ENCODE assay signal across 8 cellular contexts in genomic region chr3:127547761-127548605, GRCh38. TPM values are rescaled to one million over a fixed set of nuclear protein-coding genes. Genes with fewer than 3 reads are reported as not detected.
A peak's percentile ranks its signal among the peaks of the same experiment; 100 is the strongest.
DNase-seq lines count a peak whose midpoint lies in the region; TF ChIP-seq lines count a peak whose summit lies in the region.

No MANE protein-coding gene starts in this region.

- H3K4me3 ChIP-seq in fibroblast of villous mesenchyme (ENCODE audit: low read depth, low read length): peak overlapping the region; percentile 68
- peak overlapping the region; percentile 29 for H3K4me3 ChIP-seq in neural progenitor cell
- peak overlapping the region; percentile 58 to 78 (median 67) for H3K4me3 ChIP-seq in stomach

- H3K9me3 ChIP-seq in neural progenitor cell (ENCODE audit: low read depth) (no peaks in the 10 kb centered on the region), stomach (no peaks in the 10 kb centered on the region)

- peaks cover 12% of the 10 kb centered on the region for H3K27me3 Mint-ChIP-seq in neural progenitor cell (ENCODE audit: insufficient read depth, low read depth)

- H3K4me3 Mint-ChIP-seq in neural progenitor cell: peak overlapping the region; percentile 72

- no peaks in the 10 kb centered on the region for H3K36me3 Mint-ChIP-seq in neural progenitor cell

- peak overlapping the region; percentile 71 for H3K4me2 ChIP-seq in neural progenitor cell

- TF ChIP-seq CTCF in fibroblast of villous mesenchyme (IDR thresholded peaks at IDR 0.05; ENCODE audit: insufficient read depth, low read depth, low read length) (peak; percentile 68), neural progenitor cell (IDR thresholded peaks at IDR 0.05) (peak; percentile 77), stomach (IDR thresholded peaks at IDR 0.05) (peak in 5 of 7 experiments; percentile 58 to 88 (median 75))

- peaks cover 25% of the 10 kb centered on the region for H3K4me1 ChIP-seq in neural progenitor cell
- peaks cover 33 to 43% (median 37%) of the 10 kb centered on the region in 4 donors for H3K4me1 ChIP-seq in stomach

- no peaks in the 10 kb centered on the region for H3K36me3 ChIP-seq in neural progenitor cell
- H3K36me3 ChIP-seq in stomach: no peaks in the 10 kb centered on the region

- no peaks in the 10 kb centered on the region for H3K9me3 Mint-ChIP-seq in neural progenitor cell

- H3K27me3 ChIP-seq in neural progenitor cell (peaks cover 22% of the 10 kb centered on the region), stomach (no peaks in the 10 kb centered on the region)

- no peaks in the 10 kb centered on the region for H4K20me1 ChIP-seq in neural progenitor cell (ENCODE audit: low read depth)

- H3K79me2 ChIP-seq in neural progenitor cell (ENCODE audit: low read depth): no peaks in the 10 kb centered on the region

- no peak overlapping the region for H3K9ac ChIP-seq in neural progenitor cell

- H3K27ac Mint-ChIP-seq in neural progenitor cell: peak overlapping the region; percentile 8

- H3K27ac ChIP-seq in neural progenitor cell (no peak overlapping the region), stomach (peak overlapping the region; percentile 70 to 87 (median 77))

- DNase-seq in SIG-M5 treated with dmso at 0.1 percent for 504 hours (lab: John Stamatoyannopoulos, UW; ENCODE audit: unreplicated experiment) (peak; percentile 53), SIG-M5 (lab: John Stamatoyannopoulos, UW) (no peak), HuH-7 (ENCODE audit: low spot score) (peak; percentile 92), RPMI7951 (ENCODE audit: low read depth) (peak; percentile 53), fibroblast of villous mesenchyme (ENCODE audit: low read depth) (peak; percentile 52), neural progenitor cell (ENCODE audit: low spot score) (peak; percentile 91), stomach (peak; percentile 86)
- DNase-seq in activated effector memory CD4-positive, alpha-beta T cell treated with anti-CD3 and anti-CD28 coated beads, Interleukin-2, amount 50 U/mL, for 16 hours: peak; percentile 91

- intact Hi-C loops in stomach (cut with DNase I; ENCODE audit: low total_unique reads): loop anchor here (10.0 kb wide), 1 partner anchor 863 kb away; no protein-coding TSS in a partner anchor

- peak overlapping the region; percentile 50 for H2AFZ ChIP-seq in neural progenitor cell (replicated peaks)

- H3K4me1 Mint-ChIP-seq in neural progenitor cell: peaks cover 57% of the 10 kb centered on the region

- no peak for TF ChIP-seq POLR2A in stomach (IDR thresholded peaks at IDR 0.05)

- peaks cover 14% of the 10 kb centered on the region for H3F3A ChIP-seq in neural progenitor cell (ENCODE audit: low read depth)

- no peak for TF ChIP-seq EP300 in stomach (IDR thresholded peaks at IDR 0.05)

- 4 to 10% (median 6%) methylated on average over 17 to 42 of the region's 42 CpGs for WGBS in stomach, 5 donors

RNA-seq across cellular contexts. Expression of gene TPRA1, which starts 42.5 kb away (rescaled TPM):
- total RNA-seq in RPMI7951 (2014; rRNA removed; shearing (Covaris generic)): 26.1 and 26.8 TPM in 2 replicates
- 26.4 and 40.6 TPM in 2 replicates for total RNA-seq in fibroblast of villous mesenchyme
- total RNA-seq in neural progenitor cell (ENCODE audit: low replicate concordance): 11.8 and 27.4 TPM in 2 replicates
- 10 to 100 TPM; 12.8 to 46.4 (median 25.8) TPM for total RNA-seq in stomach
- polyA plus RNA-seq in stomach: 10 to 100 TPM; 10.1 to 22.9 (median 14.6) TPM

RNA-seq across cellular contexts. Expression of gene MCM2, which starts 50.2 kb away (rescaled TPM):
- total RNA-seq in RPMI7951 (2014; rRNA removed; shearing (Covaris generic)): 73.5 and 83.3 TPM in 2 replicates
- total RNA-seq in fibroblast of villous mesenchyme: 39.3 and 45.4 TPM in 2 replicates
- 104 and 180 TPM in 2 replicates for total RNA-seq in neural progenitor cell (ENCODE audit: low replicate concordance)
- 10 to 100 TPM in 1 of 5 donors, 1 to 10 TPM in 3, not detected in 1; 2.6 to 16.5 (median 7.6) TPM for total RNA-seq in stomach
- polyA plus RNA-seq in stomach: 1 to 10 TPM; 3.4 to 6.8 (median 5.4) TPM
